Comparison of ENCODE assay signal across 5 cellular contexts in the genomic region with DNA sequence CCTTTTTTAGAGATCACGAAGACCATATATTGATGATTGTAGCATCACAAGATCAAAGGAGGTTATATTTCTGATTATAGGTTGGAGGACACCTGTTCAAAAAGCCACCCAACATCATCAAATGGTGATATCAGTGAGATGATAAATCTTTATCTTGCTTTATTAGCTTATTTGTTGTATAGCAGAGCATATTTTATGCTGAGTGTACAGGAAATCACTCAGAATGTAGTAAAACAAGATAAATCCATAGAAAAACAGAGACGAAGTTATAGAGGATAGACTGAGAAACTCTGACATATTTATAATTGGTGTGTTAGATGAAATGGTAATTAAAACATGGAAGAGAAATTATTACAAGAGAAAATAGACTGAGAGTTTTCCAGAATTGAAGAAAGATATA.
"Had no signal": no experiment of that assay in that cellular context is flagged by ENCODE, and none has a peak within 500 bp of the region (broad histone marks: within the 10 kb centered on the region; RNA-seq: fewer than 3 reads in every experiment).

No MANE protein-coding gene starts in this region.

- H3K27ac ChIP-seq: HL-60, KMS-11 had no signal

- DNase-seq: KBM-7, KG1 had no signal

- FAIRE-seq: HTR-8/SVneo had no signal

- H3K4me2 ChIP-seq: KMS-11 had no signal

- H3K9ac ChIP-seq: KMS-11 had no signal
